ENCODE assay signal across 26 cellular contexts in genomic region chr18:3048820-3049349, GRCh38.
"Had no signal": no experiment of that assay in that cellular context is flagged by ENCODE, and none has a peak within 500 bp of the region (broad histone marks: within the 10 kb centered on the region; RNA-seq: fewer than 3 reads in every experiment).

No MANE protein-coding gene starts in this region.

- H3K36me3 ChIP-seq: adrenal gland, esophagus squamous epithelium, gastroesophageal sphincter had no signal

- H3K4me3 Mint-ChIP-seq: activated CD4-positive, alpha-beta memory T cell treated with anti-CD3 and anti-CD28 coated beads, Interleukin-2, amount 10 ng/mL, durations not matched to agents 7 days and 5 days; activated CD4-positive, alpha-beta T cell treated with anti-CD3 and anti-CD28 coated beads, Interleukin-2, amount 10 ng/mL, durations not matched to agents 7 days and 5 days; activated naive CD8-positive, alpha-beta T cell treated with anti-CD3 and anti-CD28 coated beads for 36 hours; activated naive CD8-positive, alpha-beta T cell treated with anti-CD3 and anti-CD28 coated beads, Interleukin-2, amount 50 U/mL, for 24 hours; activated T-cell treated with anti-CD3 and anti-CD28 coated beads, Interleukin-2, amount 50 U/mL, for 24 hours had no signal

- FAIRE-seq: colon, endometrium, endothelial cell of umbilical vein had no signal

- H3K4me3 ChIP-seq: adrenal gland, body of pancreas, esophagus squamous epithelium, gastroesophageal sphincter had no signal

- H3K27ac Mint-ChIP-seq: activated CD4-positive, alpha-beta memory T cell treated with anti-CD3 and anti-CD28 coated beads, Interleukin-2, amount 10 ng/mL, durations not matched to agents 7 days and 5 days; activated CD4-positive, alpha-beta T cell treated with anti-CD3 and anti-CD28 coated beads, Interleukin-2, amount 10 ng/mL, durations not matched to agents 7 days and 5 days; activated naive CD8-positive, alpha-beta T cell treated with anti-CD3 and anti-CD28 coated beads for 36 hours; activated naive CD8-positive, alpha-beta T cell treated with anti-CD3 and anti-CD28 coated beads, Interleukin-2, amount 50 U/mL, for 24 hours; activated T-cell treated with anti-CD3 and anti-CD28 coated beads, Interleukin-2, amount 50 U/mL, for 24 hours; activated T-cell treated with anti-CD3 and anti-CD28 coated beads, Interleukin-2, amount 50 U/mL, for 72 hours had no signal

- H3K4me1 ChIP-seq: adrenal gland had no signal

- H3K27ac ChIP-seq: adrenal gland, body of pancreas, epithelial cell of prostate, esophagus squamous epithelium, gastroesophageal sphincter had no signal

- H3K27me3 Mint-ChIP-seq: activated CD4-positive, alpha-beta memory T cell treated with anti-CD3 and anti-CD28 coated beads, Interleukin-2, amount 10 ng/mL, durations not matched to agents 7 days and 5 days; activated CD4-positive, alpha-beta T cell treated with anti-CD3 and anti-CD28 coated beads, Interleukin-2, amount 10 ng/mL, durations not matched to agents 7 days and 5 days; activated naive CD8-positive, alpha-beta T cell treated with anti-CD3 and anti-CD28 coated beads for 36 hours; activated naive CD8-positive, alpha-beta T cell treated with anti-CD3 and anti-CD28 coated beads, Interleukin-2, amount 50 U/mL, for 24 hours; activated T-cell treated with anti-CD3 and anti-CD28 coated beads, Interleukin-2, amount 50 U/mL, for 24 hours had no signal

- ATAC-seq: activated naive CD8-positive, alpha-beta T cell treated with anti-CD3 and anti-CD28 coated beads, Interleukin-2, amount 50 U/mL, for 24 hours; activated T-cell treated with anti-CD3 and anti-CD28 coated beads, Interleukin-2, amount 50 U/mL, for 72 hours; body of pancreas; gastroesophageal sphincter had no signal

- H3K9me3 ChIP-seq: adrenal gland, body of pancreas, esophagus squamous epithelium, gastroesophageal sphincter had no signal

- H3K27me3 ChIP-seq: adrenal gland, body of pancreas, esophagus squamous epithelium, gastroesophageal sphincter had no signal

- DNase-seq: activated CD4-positive, alpha-beta memory T cell treated with anti-CD3 and anti-CD28 coated beads, Interleukin-2, amount 10 ng/mL, durations not matched to agents 7 days and 5 days; activated CD4-positive, alpha-beta T cell treated with anti-CD3 and anti-CD28 coated beads for 1 hour; activated CD4-positive, alpha-beta T cell treated with anti-CD3 and anti-CD28 coated beads for 4 hours; activated CD4-positive, alpha-beta T cell treated with anti-CD3 and anti-CD28 coated beads, Interleukin-2, amount 10 ng/mL, durations not matched to agents 7 days and 5 days; activated CD4-positive, alpha-beta T cell treated with anti-CD3 and anti-CD28 coated beads, Interleukin-2, amount 50 U/mL, for 4 hours; activated CD8-positive, alpha-beta memory T cell treated with anti-CD3 and anti-CD28 coated beads, Interleukin-2, amount 50 U/mL, for 48 hours; activated gamma-delta T cell; activated naive CD4-positive, alpha-beta T cell; activated naive CD4-positive, alpha-beta T cell treated with anti-CD3 and anti-CD28 coated beads, Interleukin-2, amount 50 U/mL, for 16 hours; activated naive CD8-positive, alpha-beta T cell treated with anti-CD3 and anti-CD28 coated beads for 36 hours; activated naive CD8-positive, alpha-beta T cell treated with anti-CD3 and anti-CD28 coated beads, Interleukin-2, amount 50 U/mL, for 24 hours; activated T-cell treated with anti-CD3 and anti-CD28 coated beads for 4 hours; activated T-cell treated with anti-CD3 and anti-CD28 coated beads, Interleukin-2, amount 50 U/mL, for 24 hours; activated T-cell treated with anti-CD3 and anti-CD28 coated beads, Interleukin-2, amount 50 U/mL, for 72 hours; adrenal gland; aorta; body of pancreas; effector CD8-positive, alpha-beta T cell; esophagus squamous epithelium; foreskin melanocyte; T-helper 2 cell had no signal
